ENCODE assay signal across 7 cellular contexts in the genomic region with DNA sequence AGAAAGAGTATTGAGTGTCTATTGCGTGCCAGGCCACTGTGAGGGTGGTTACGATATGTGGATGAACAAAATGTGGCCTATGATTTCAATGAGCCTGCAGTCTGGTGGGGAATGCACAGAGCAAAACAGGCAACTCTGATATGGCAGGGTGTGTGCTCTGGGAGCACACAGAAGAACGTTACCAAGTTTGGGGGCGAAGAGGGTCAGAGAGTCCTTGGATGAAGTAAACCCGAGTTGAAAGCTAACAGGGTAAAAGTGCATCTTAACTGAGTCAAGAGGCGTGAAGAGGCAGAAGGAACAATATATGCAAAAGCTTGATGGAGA. TPM values are rescaled to one million over a fixed set of nuclear protein-coding genes. Genes with fewer than 3 reads are reported as not detected.
A peak's percentile ranks its signal among the peaks of the same experiment; 100 is the strongest.
DNase-seq lines count a peak whose midpoint lies in the region; ATAC-seq and TF ChIP-seq lines count a peak whose summit lies in the region.

No MANE protein-coding gene starts in this region.

- H3K9me3 ChIP-seq in right cardiac atrium (ENCODE audit: control insufficient read depth, low read length): no peaks in the 10 kb centered on the region

- TF ChIP-seq CTCF in activated B cell treated with CpG ODN at 0.5 μM for 24 hours (IDR thresholded peaks at IDR 0.05): no peak

- peak overlapping the region; percentile 96 for H3K4me3 Mint-ChIP-seq in activated B cell treated with CpG ODN at 0.5 μM for 24 hours
- H3K4me3 Mint-ChIP-seq in stimulated activated memory B cell treated with anti-CD40 and anti-IgM and Interleukin-4, amounts not matched to agents 10 μg/mL and 1 μg/mL and 100 μg/mL, for 72 hours: peak overlapping the region; percentile 97

- ATAC-seq in activated B cell treated with CpG ODN at 0.5 μM for 24 hours (ENCODE audit: low read depth) (no peak), right cardiac atrium (peak in 1 of 2 donors; percentile 10)
- no peak for ATAC-seq in stimulated activated memory B cell treated with anti-CD40 and anti-IgM and Interleukin-4, amounts not matched to agents 10 μg/mL and 1 μg/mL and 100 μg/mL, for 72 hours

- H3K27ac ChIP-seq in right cardiac atrium (ENCODE audit: low read length): peak overlapping the region; percentile 78

- intact Hi-C loops in activated B cell treated with CpG ODN at 0.5 μM for 24 hours (cut with micrococcal nuclease): loop anchor here (1.0 to 10.0 kb wide), 13 partner anchors 8 to 1582 kb away; partner anchors contain the start of genes ALG9, BCO2, DLAT and NKAPD1
- intact Hi-C loops in right cardiac atrium (cut with DNase I): loop anchor here (5.0 to 10.0 kb wide), 4 partner anchors 33 to 103 kb away; partner anchors contain the start of genes DIXDC1 (in 2 of the 4), CRYAB (in 1 of the 4) and HSPB2 (in 1 of the 4)

- no peaks in the 10 kb centered on the region for H3K9me3 Mint-ChIP-seq in activated B cell treated with CpG ODN at 0.5 μM for 24 hours
- no peaks in the 10 kb centered on the region for H3K9me3 Mint-ChIP-seq in stimulated activated memory B cell treated with anti-CD40 and anti-IgM and Interleukin-4, amounts not matched to agents 10 μg/mL and 1 μg/mL and 100 μg/mL, for 72 hours

- DNase-seq in HEK293T (ENCODE audit: extremely low spot score) (no peak), activated B cell treated with CpG ODN at 0.5 μM for 24 hours (no peak), right cardiac atrium (no peak), NCI-H82 treated with DMSO at 0.1 percent for 48 hours (lab: John Stamatoyannopoulos, UW; ENCODE audit: unreplicated experiment) (no peak), GM03348 (ENCODE audit: low spot score) (no peak), NCI-H345 treated with DMSO at 0.1 percent for 48 hours (lab: John Stamatoyannopoulos, UW; ENCODE audit: unreplicated experiment) (no peak)

- POLR2A ChIA-PET in HEK293T (lab: Yijun Ruan, JAX) (interaction anchor here (0.9 to 1.6 kb wide), 3 partner anchors 9 to 52 kb away, joined by 3 to 6 read pairs (median 4); partner anchors contain the start of gene ALG9), activated B cell treated with CpG ODN at 0.5 μM for 24 hours (lab: Charles Lee) (interaction anchor here (0.6 to 1.2 kb wide), 3 partner anchors 9 to 124 kb away, joined by 3 to 10 read pairs (median 6); partner anchors contain the start of gene ALG9)

- H3K27ac Mint-ChIP-seq in activated B cell treated with CpG ODN at 0.5 μM for 24 hours: peak overlapping the region; percentile 100
- peak overlapping the region; percentile 97 for H3K27ac Mint-ChIP-seq in stimulated activated memory B cell treated with anti-CD40 and anti-IgM and Interleukin-4, amounts not matched to agents 10 μg/mL and 1 μg/mL and 100 μg/mL, for 72 hours

- peaks cover 31% of the 10 kb centered on the region for H3K36me3 Mint-ChIP-seq in activated B cell treated with CpG ODN at 0.5 μM for 24 hours (ENCODE audit: low read depth)
- H3K36me3 Mint-ChIP-seq in stimulated activated memory B cell treated with anti-CD40 and anti-IgM and Interleukin-4, amounts not matched to agents 10 μg/mL and 1 μg/mL and 100 μg/mL, for 72 hours: peaks cover 6% of the 10 kb centered on the region

- H3K27me3 ChIP-seq in right cardiac atrium (ENCODE audit: control insufficient read depth, insufficient read depth): no peaks in the 10 kb centered on the region

- H3K4me3 ChIP-seq in right cardiac atrium (ENCODE audit: low read length): peak overlapping the region; percentile 64

- CTCF ChIA-PET in HEK293T (lab: Yijun Ruan, JAX): no interaction called here
- CTCF ChIA-PET in activated B cell treated with CpG ODN at 0.5 μM for 24 hours (lab: Charles Lee): interaction anchor here (1.1 to 2.7 kb wide), 2 partner anchors 47 to 401 kb away, joined by 3 to 12 read pairs; no protein-coding TSS in a partner anchor

- WGBS in right cardiac atrium: 42% methylated on average over 6 of the region's 6 CpGs

- H3K4me1 Mint-ChIP-seq in activated B cell treated with CpG ODN at 0.5 μM for 24 hours: peaks cover 17% of the 10 kb centered on the region
- H3K4me1 Mint-ChIP-seq in stimulated activated memory B cell treated with anti-CD40 and anti-IgM and Interleukin-4, amounts not matched to agents 10 μg/mL and 1 μg/mL and 100 μg/mL, for 72 hours: peaks cover 13% of the 10 kb centered on the region

- H3K27me3 Mint-ChIP-seq in activated B cell treated with CpG ODN at 0.5 μM for 24 hours: no peaks in the 10 kb centered on the region
- H3K27me3 Mint-ChIP-seq in stimulated activated memory B cell treated with anti-CD40 and anti-IgM and Interleukin-4, amounts not matched to agents 10 μg/mL and 1 μg/mL and 100 μg/mL, for 72 hours: no peaks in the 10 kb centered on the region

- H3K4me1 ChIP-seq in right cardiac atrium (ENCODE audit: control insufficient read depth, insufficient read depth, low read length): no peaks in the 10 kb centered on the region

TF ChIP-seq in HEK293T, 16 proteins besides CTCF, POLR2A, EP300 and RAD21:
- TF ChIP-seq CTBP1 (IDR thresholded peaks at IDR 0.05; ENCODE audit: borderline replicate concordance): no peak
- TF ChIP-seq NFRKB (IDR thresholded peaks at IDR 0.05): 0 out of 2 replicates have a peak, but pooled peaks have one; percentile 10

RNA-seq across cellular contexts. Expression of gene CFAP68, which starts 0.3 kb away (rescaled TPM):
- 11.6 and 13.7 TPM in 2 replicates for total RNA-seq in activated B cell treated with CpG ODN at 0.5 μM for 24 hours
- total RNA-seq in right cardiac atrium: 10 to 100 TPM; 22.8 to 51.1 (median 32.0) TPM
- polyA plus RNA-seq in right cardiac atrium: 51.5 TPM

RNA-seq across cellular contexts. Expression of gene FDXACB1, which starts 0.6 kb away (rescaled TPM):
- 7.4 and 7.8 TPM in 2 replicates for total RNA-seq in activated B cell treated with CpG ODN at 0.5 μM for 24 hours
- total RNA-seq in right cardiac atrium: 1 to 10 TPM; 1.6 to 1.7 (median 1.6) TPM
- 1.1 TPM for polyA plus RNA-seq in right cardiac atrium

RNA-seq across cellular contexts. Expression of gene ALG9, which starts 8.2 kb away (rescaled TPM):
- total RNA-seq in activated B cell treated with CpG ODN at 0.5 μM for 24 hours: 17.0 and 20.1 TPM in 2 replicates
- 10 to 100 TPM; 17.0 to 84.9 (median 23.8) TPM for total RNA-seq in right cardiac atrium
- 16.3 TPM for polyA plus RNA-seq in right cardiac atrium

RNA-seq across cellular contexts. Expression of gene CRYAB, which starts 32.0 kb away (rescaled TPM):
- not detected in 2 replicates for total RNA-seq in activated B cell treated with CpG ODN at 0.5 μM for 24 hours
- total RNA-seq in right cardiac atrium: 1,000 to 10,000 TPM; 4,923 to 5,929 (median 5,581) TPM
- 9,689 TPM for polyA plus RNA-seq in right cardiac atrium

RNA-seq across cellular contexts. Expression of gene HSPB2, which starts 32.9 kb away (rescaled TPM):
- total RNA-seq in activated B cell treated with CpG ODN at 0.5 μM for 24 hours (not detected in 2 replicates), right cardiac atrium (100 to 1,000 TPM in 1 of 4 donors, 10 to 100 TPM in 3; 38.0 to 103 (median 69.2) TPM)
- polyA plus RNA-seq in right cardiac atrium: 106 TPM
